ENCODE assay signal across 11 cellular contexts in genomic region chr5:691817-692529, GRCh38. TPM values are rescaled to one million over a fixed set of nuclear protein-coding genes. Genes with fewer than 3 reads are reported as not detected.
DNase-seq lines count a peak whose midpoint lies in the region; ATAC-seq, FAIRE-seq and TF ChIP-seq lines count a peak whose summit lies in the region.
"Had no signal": no experiment of that assay in that cellular context is flagged by ENCODE, and none has a peak within 500 bp of the region (broad histone marks: within the 10 kb centered on the region; RNA-seq: fewer than 3 reads in every experiment).

No MANE protein-coding gene starts in this region.

- POLR2A ChIA-PET in K562 (lab: Yijun Ruan, JAX) (no interaction called here), OCI-LY7 (lab: Charles Lee) (no interaction called here)

- H3K36me3 ChIP-seq in K562 (ENCODE audit: control insufficient read depth, insufficient read depth, low read length): no peaks in the 10 kb centered on the region
- no peaks in the 10 kb centered on the region for H3K36me3 ChIP-seq in muscle layer of colon (ENCODE audit: insufficient read depth, low read length)
- no peaks in the 10 kb centered on the region for H3K36me3 ChIP-seq in tibial nerve
- H3K36me3 ChIP-seq in OCI-LY7 (ENCODE audit: insufficient read depth, low read length): no peaks in the 10 kb centered on the region

- H3K4me1 Mint-ChIP-seq in activated naive CD8-positive, alpha-beta T cell (ENCODE audit: low read depth): no peaks in the 10 kb centered on the region
- H3K4me1 Mint-ChIP-seq in activated naive CD8-positive, alpha-beta T cell treated with anti-CD3 and anti-CD28 coated beads for 36 hours: no peaks in the 10 kb centered on the region

- TF ChIP-seq EP300 in K562 (IDR thresholded peaks at IDR 0.05; ENCODE audit: low read length): no peak
- TF ChIP-seq EP300 in tibial nerve (IDR thresholded peaks at IDR 0.05): no peak

- intact Hi-C loops in K562 (cut with micrococcal nuclease) (no loop called here), OCI-LY7 (cut with micrococcal nuclease; ENCODE audit: unreplicated experiment) (no loop called here)

- 0% methylated on average over 1 of the region's 2 CpGs for WGBS in K562 (ENCODE audit: insufficient coverage, low coverage, missing lambda C conversion rate)
- WGBS in tibial nerve, 2 donors: 7 to 49% methylated on average over 1 to 2 of the region's 2 CpGs

- H3K4me2 ChIP-seq in K562 (ENCODE audit: insufficient read depth, low read length) (no peak overlapping the region), OCI-LY7 (ENCODE audit: low read length) (no peak overlapping the region)

- ATAC-seq in K562: no peak

- CTCF ChIA-PET in K562 (lab: Yijun Ruan, JAX; ENCODE audit: low intra/inter-chr PET ratio) (no interaction called here), OCI-LY7 (lab: Charles Lee; ENCODE audit: unreplicated experiment) (no interaction called here)

- H3K4me3 ChIP-seq in K562 (no peak overlapping the region), muscle layer of colon (ENCODE audit: low read depth in 1 of 2, low read length in 2 of 2) (peak overlapping the region; percentile 64 to 70), tibial nerve (peak overlapping the region; percentile 37 to 67 (median 58)), OCI-LY7 (ENCODE audit: low read depth, low read length, poor library complexity, severe bottlenecking) (no peak overlapping the region)

- H4K20me1 ChIP-seq in K562 (replicated peaks; ENCODE audit: control insufficient read depth, insufficient read depth, low read length): no peaks in the 10 kb centered on the region
- no peaks in the 10 kb centered on the region for H4K20me1 ChIP-seq in OCI-LY7 (ENCODE audit: insufficient read depth, low read length)

- 0 out of 5 replicates have a peak, but pooled peaks cover 0 to under 1% of the 10 kb centered on the region in 2 experiments for H3K27me3 ChIP-seq in K562 (ENCODE audit: control insufficient read depth in 2 of 2, insufficient read depth in 2 of 2, low read length in 2 of 2)
- no peaks in the 10 kb centered on the region for H3K27me3 ChIP-seq in muscle layer of colon (ENCODE audit: control insufficient read depth in 1 of 2, insufficient read depth in 2 of 2, low read length in 2 of 2)
- H3K27me3 ChIP-seq in tibial nerve: peaks cover 0 to 8% of the 10 kb centered on the region in 2 donors

- FAIRE-seq in K562 (lab: Jason Lieb, UNC): no peak
- FAIRE-seq: small intestine had no signal

- no peaks in the 10 kb centered on the region for H3K9me3 Mint-ChIP-seq in activated naive CD8-positive, alpha-beta T cell (ENCODE audit: low read depth)
- no peaks in the 10 kb centered on the region for H3K9me3 Mint-ChIP-seq in activated naive CD8-positive, alpha-beta T cell treated with anti-CD3 and anti-CD28 coated beads for 36 hours

- H3K4me1 ChIP-seq in K562 (replicated peaks in 1 of 2; ENCODE audit: control insufficient read depth in 2 of 2, insufficient read depth in 2 of 2, low read length in 2 of 2) (peaks cover 0 to 19% of the 10 kb centered on the region in 2 experiments; a peak in 2 of 5 replicates), muscle layer of colon (ENCODE audit: insufficient read depth, low read length) (no peaks in the 10 kb centered on the region), tibial nerve (peaks cover 0 to 6% (median 3%) of the 10 kb centered on the region in 4 donors), OCI-LY7 (ENCODE audit: insufficient read depth, low read length, poor library complexity, severe bottlenecking) (no peaks in the 10 kb centered on the region)

- no peak for TF ChIP-seq CTCF in K562 (IDR thresholded peaks at IDR 0.05 in 2 of 3, conservative IDR thresholded peaks at IDR 0.05 in 1 of 3; ENCODE audit: insufficient read depth in 2 of 3, low read depth in 1 of 3, low read length in 3 of 3)
- TF ChIP-seq CTCF in tibial nerve (IDR thresholded peaks at IDR 0.05): no peak
- no peak for TF ChIP-seq CTCF in OCI-LY7 (conservative IDR thresholded peaks at IDR 0.05; ENCODE audit: low read length)

- H3K9me2 ChIP-seq in OCI-LY7 (ENCODE audit: insufficient read depth, low read length): no peaks in the 10 kb centered on the region

- no peaks in the 10 kb centered on the region for H3K79me2 ChIP-seq in K562 (ENCODE audit: control insufficient read depth, insufficient read depth, low read length)
- no peaks in the 10 kb centered on the region for H3K79me2 ChIP-seq in OCI-LY7 (ENCODE audit: insufficient read depth, low read depth, low read length)

- H3K27me3 Mint-ChIP-seq in activated naive CD8-positive, alpha-beta T cell: no peaks in the 10 kb centered on the region
- no peaks in the 10 kb centered on the region for H3K27me3 Mint-ChIP-seq in activated naive CD8-positive, alpha-beta T cell treated with anti-CD3 and anti-CD28 coated beads for 36 hours

- in situ Hi-C loops in K562 (cut with MboI): no loop called here

- H3K9me3 ChIP-seq in K562 (replicated peaks; ENCODE audit: control insufficient read depth, insufficient read depth, low read depth, low read length): no peaks in the 10 kb centered on the region
- no peaks in the 10 kb centered on the region for H3K9me3 ChIP-seq in muscle layer of colon (ENCODE audit: low read length)
- no peaks in the 10 kb centered on the region for H3K9me3 ChIP-seq in tibial nerve
- H3K9me3 ChIP-seq in OCI-LY7 (ENCODE audit: low read length): no peaks in the 10 kb centered on the region

- H2AFZ ChIP-seq in K562 (ENCODE audit: low read depth, low read length) (no peak overlapping the region), OCI-LY7 (ENCODE audit: low read length) (no peak overlapping the region)

- TF ChIP-seq RAD21 in K562 (CRISPR knock-in tag; conservative IDR thresholded peaks at IDR 0.05 in 1 of 2, IDR thresholded peaks at IDR 0.05 in 1 of 2): no peak

- H3K27ac ChIP-seq in K562 (ENCODE audit: extremely low read depth, low read depth, low read length) (no peak overlapping the region), muscle layer of colon (ENCODE audit: low read depth, low read length) (peak overlapping the region; percentile 58), tibial nerve (no peak overlapping the region), OCI-LY7 (ENCODE audit: low read depth, low read length, poor library complexity, severe bottlenecking) (no peak overlapping the region)

- TF ChIP-seq POLR2A in K562 (conservative IDR thresholded peaks at IDR 0.05) (no peak), tibial nerve (IDR thresholded peaks at IDR 0.05) (no peak)

- no peak overlapping the region for H3K9ac ChIP-seq in K562 (ENCODE audit: insufficient read depth in 1 of 2, low read depth in 2 of 2, low read length in 2 of 2)
- H3K9ac ChIP-seq in muscle layer of colon (ENCODE audit: low read length): no peak overlapping the region

- no peak for DNase-seq in activated naive CD8-positive, alpha-beta T cell treated with anti-CD3 and anti-CD28 coated beads for 36 hours
- no peak for DNase-seq in K562 (ENCODE audit: extremely low read depth in 1 of 4, low spot score in 3 of 4)
- DNase-seq in tibial nerve (ENCODE audit: low spot score in 2 of 2): no peak
- DNase-seq in OCI-LY7 (ENCODE audit: low spot score): no peak
- no peak for DNase-seq in stimulated activated CD4-positive, alpha-beta T cell treated with anti-CD3 and anti-CD28 coated beads, Interleukin-2, amount 100 ng/mL, for 24 hours
- DNase-seq in NCI-H1930 (lab: John Stamatoyannopoulos, UW): no peak
- DNase-seq: activated T-cell treated with anti-CD3 and anti-CD28 coated beads, Interleukin-2, amount 50 U/mL, for 48 hours; NCI-H226 had no signal

- no peak overlapping the region for H3K27ac Mint-ChIP-seq in activated naive CD8-positive, alpha-beta T cell
- H3K27ac Mint-ChIP-seq in activated naive CD8-positive, alpha-beta T cell treated with anti-CD3 and anti-CD28 coated beads for 36 hours: no peak overlapping the region

- BruUV-seq in K562 (replicated peaks; lab: Mats Ljungman, UMichigan) (no TSS peak), OCI-LY7 (replicated peaks; lab: Mats Ljungman, UMichigan) (no TSS peak)

- H3K4me3 Mint-ChIP-seq in activated naive CD8-positive, alpha-beta T cell: peak overlapping the region; percentile 30
- H3K4me3 Mint-ChIP-seq in activated naive CD8-positive, alpha-beta T cell treated with anti-CD3 and anti-CD28 coated beads for 36 hours: no peak overlapping the region

- no peaks in the 10 kb centered on the region for H3K9me1 ChIP-seq in K562 (ENCODE audit: control insufficient read depth, insufficient read depth, low read length)

- no peaks in the 10 kb centered on the region for H3K36me3 Mint-ChIP-seq in activated naive CD8-positive, alpha-beta T cell
- H3K36me3 Mint-ChIP-seq in activated naive CD8-positive, alpha-beta T cell treated with anti-CD3 and anti-CD28 coated beads for 36 hours: no peaks in the 10 kb centered on the region

TF ChIP-seq in K562, 482 proteins besides CTCF, POLR2A, EP300 and RAD21:
- peak; percentile 98 for TF ChIP-seq MYNN (IDR thresholded peaks at IDR 0.05)
- no peak for TF ChIP-seq MYNN (CRISPR knock-in tag; IDR thresholded peaks at IDR 0.05)
- TF ChIP-seq MTA3 (IDR thresholded peaks at IDR 0.05; ENCODE audit: borderline replicate concordance): no peak

RNA-seq across cellular contexts. Expression of gene TPPP, which starts 1.2 kb away (rescaled TPM):
- total RNA-seq in activated naive CD8-positive, alpha-beta T cell treated with anti-CD3 and anti-CD28 coated beads for 36 hours: under 1 TPM in 1 of 2 experiments, not detected in 1; 0.08 TPM
- total RNA-seq in K562 (2011; cell fraction: chromatin; rRNA removed; ENCODE audit: low replicate concordance): 0.11 and 0.28 TPM in 2 replicates
- 0.13 and 0.17 TPM in 2 replicates for total RNA-seq in K562 (2011; cell fraction: nucleolus; rRNA removed)
- 0.15 TPM in 1 of 2 replicates, not detected in the other for total RNA-seq in K562 (2011; cell fraction: nucleoplasm; rRNA removed)
- total RNA-seq in K562 (2014; rRNA removed) (not detected in 2 replicates), K562 (2014; rRNA removed; fragmentation: Illumina TruSeq; extraction: Trizol) (not detected in 2 replicates), K562 (2015; rRNA removed; fragmentation: Illumina TruSeq; extraction: Trizol) (not detected in 2 replicates), K562 (2021) (0.07 TPM in 2 replicates), tibial nerve (1 to 10 TPM; 1.7 to 5.5 (median 4.0) TPM), OCI-LY7 (2022) (not detected in 2 replicates)
- polyA plus RNA-seq in K562 (2011; rRNA removed) (0.01 and 0.03 TPM in 2 replicates), K562 (2014; fragmentation: Illumina TruSeq; extraction: Trizol) (0.01 TPM in 1 of 2 replicates, not detected in the other), K562 (2014; fragmentation: Nextera tagmentation; extraction: Ambion mirVana) (not detected), K562 (2014; rRNA removed) (not detected in 2 replicates)
- polyA plus RNA-seq in K562 (2011; cell fraction: cytosol; rRNA removed): 0.04 and 0.06 TPM in 2 replicates
- polyA plus RNA-seq in K562 (2011; cell fraction: nucleus; rRNA removed): 0.06 and 0.11 TPM in 2 replicates
- 0.21 and 0.25 TPM in 2 replicates for polyA plus RNA-seq in K562 (2012)
- 0.11 and 0.12 TPM in 2 replicates for polyA minus RNA-seq in K562 (2011; rRNA and poly(A)+ RNA removed)
- polyA minus RNA-seq in K562 (2011; cell fraction: cytosol; rRNA and poly(A)+ RNA removed): not detected in 2 replicates
- polyA minus RNA-seq in K562 (2011; cell fraction: nucleus; rRNA and poly(A)+ RNA removed): not detected in 2 replicates
- not detected in 2 replicates for total RNA-seq in OCI-LY7 (2014; rRNA removed; shearing (Covaris generic))

Comparison
In these comparisons a context has a peak if more than half of its experiments do, and no peak if none do; other contexts are left out.
1. H3K4me3 ChIP-seq: peak in muscle layer of colon (2 of 2) and tibial nerve (4 of 4); none in K562 (single experiment) and OCI-LY7 (single experiment).